ENCODE assay signal across 16 cellular contexts in the genomic region with DNA sequence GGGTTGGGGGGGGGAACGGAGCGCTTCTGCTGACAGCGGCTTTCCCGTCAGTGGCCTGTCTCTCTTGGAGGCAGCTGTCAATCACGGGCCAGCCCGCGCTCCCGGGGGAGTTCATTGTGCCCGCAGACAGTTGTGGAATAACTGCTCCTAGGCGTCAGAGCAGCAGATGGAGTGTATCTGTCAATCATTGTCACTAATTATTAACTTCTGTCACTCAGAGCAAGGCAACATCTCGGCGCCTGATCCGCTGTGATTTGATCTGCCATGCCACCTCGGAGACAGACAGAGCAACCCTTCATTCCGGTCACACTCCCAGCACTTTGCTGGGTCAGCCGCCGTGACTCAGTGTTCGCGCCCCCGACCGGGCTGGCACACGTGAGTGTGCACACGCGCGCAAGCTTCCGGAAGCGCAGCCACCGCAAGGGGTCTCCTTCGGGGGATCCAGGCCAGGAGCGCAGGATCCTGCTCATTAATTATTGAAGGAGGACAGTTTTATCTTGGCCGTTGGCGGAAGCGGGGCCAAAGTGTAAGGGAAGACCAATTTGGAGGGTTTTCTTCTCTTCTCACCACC.
A peak's percentile ranks its signal among the peaks of the same experiment; 100 is the strongest.
DNase-seq lines count a peak whose midpoint lies in the region; ATAC-seq and TF ChIP-seq lines count a peak whose summit lies in the region.
"Had no signal": no experiment of that assay in that cellular context is flagged by ENCODE, and none has a peak within 500 bp of the region (broad histone marks: within the 10 kb centered on the region; RNA-seq: fewer than 3 reads in every experiment).

No MANE protein-coding gene starts in this region.

- H3K4me3 ChIP-seq in left ventricle myocardium inferior: peak overlapping the region; percentile 14
- no peak overlapping the region for H3K4me3 ChIP-seq in endodermal cell (ENCODE audit: low read length)
- H3K4me3 ChIP-seq in stomach smooth muscle (ENCODE audit: low read length in 2 of 2): peak overlapping the region; percentile 51 to 52
- H3K4me3 ChIP-seq: HAP-1, SK-N-MC, tibial artery had no signal

- H3K27me3 Mint-ChIP-seq in endodermal cell (ENCODE audit: insufficient read depth): peaks cover 63% of the 10 kb centered on the region

- H3K4me1 Mint-ChIP-seq in endodermal cell: peaks cover 12% of the 10 kb centered on the region

- H3K27ac Mint-ChIP-seq in endodermal cell: no peak overlapping the region

- H3K27me3 ChIP-seq in left ventricle myocardium inferior (ENCODE audit: low read depth): peaks cover 100% of the 10 kb centered on the region
- peaks cover 72% of the 10 kb centered on the region for H3K27me3 ChIP-seq in endodermal cell (ENCODE audit: control insufficient read depth, insufficient read depth, low read length, poor library complexity, severe bottlenecking)
- H3K27me3 ChIP-seq in stomach smooth muscle (ENCODE audit: control insufficient read depth in 1 of 2, insufficient read depth in 2 of 2, low read length in 2 of 2): peaks cover 34 to 48% of the 10 kb centered on the region in 2 donors

- intact Hi-C loops in left ventricle myocardium inferior (cut with micrococcal nuclease) (no loop called here), cardiac septum (cut with DNase I) (no loop called here)

- no peak overlapping the region for H3K9ac ChIP-seq in endodermal cell (ENCODE audit: extremely low read depth, low read length, poor library complexity, severe bottlenecking)
- H3K9ac ChIP-seq in stomach smooth muscle (ENCODE audit: low read length in 2 of 2): no peak overlapping the region

- no peaks in the 10 kb centered on the region for H3K9me3 ChIP-seq in left ventricle myocardium inferior (replicated peaks)
- H3K9me3 ChIP-seq in endodermal cell (ENCODE audit: control insufficient read depth, low read length): no peaks in the 10 kb centered on the region
- no peaks in the 10 kb centered on the region for H3K9me3 ChIP-seq in stomach smooth muscle (ENCODE audit: control insufficient read depth in 2 of 2, low read length in 2 of 2)
- H3K9me3 ChIP-seq: HAP-1, tibial artery had no signal

- 75 to 76% methylated on average over 25 to 33 of the region's 33 CpGs for WGBS in endodermal cell (ENCODE audit: insufficient coverage in 1 of 2, insufficient read length in 1 of 2), 2 experiments

- no peak for ATAC-seq in HG02763 (IDR thresholded peaks at IDR 0.05; ENCODE audit: unreplicated experiment)
- ATAC-seq in GM19463 (IDR thresholded peaks at IDR 0.05; ENCODE audit: unreplicated experiment): no peak

- peaks cover 7% of the 10 kb centered on the region for H3K4me1 ChIP-seq in left ventricle myocardium inferior
- peaks cover 3% of the 10 kb centered on the region for H3K4me1 ChIP-seq in endodermal cell (ENCODE audit: control insufficient read depth, insufficient read depth, low read length)
- peaks cover 9% of the 10 kb centered on the region for H3K4me1 ChIP-seq in stomach smooth muscle (ENCODE audit: control insufficient read depth, insufficient read depth, low read length)
- H3K4me1 ChIP-seq: HAP-1, tibial artery had no signal

- H3K36me3 ChIP-seq in left ventricle myocardium inferior: no peaks in the 10 kb centered on the region
- H3K36me3 ChIP-seq in endodermal cell (ENCODE audit: control insufficient read depth, insufficient read depth, low read length): no peaks in the 10 kb centered on the region
- H3K36me3 ChIP-seq in stomach smooth muscle (ENCODE audit: control insufficient read depth in 2 of 2, insufficient read depth in 2 of 2, low read length in 2 of 2): no peaks in the 10 kb centered on the region
- H3K36me3 ChIP-seq: HAP-1, tibial artery had no signal

- H3K4me3 Mint-ChIP-seq in endodermal cell: no peak overlapping the region

- no peak overlapping the region for H3K27ac ChIP-seq in left ventricle myocardium inferior (replicated peaks)
- peak overlapping the region; percentile 51 for H3K27ac ChIP-seq in endodermal cell (ENCODE audit: low read depth, low read length)
- no peak overlapping the region for H3K27ac ChIP-seq in stomach smooth muscle (ENCODE audit: low read length)
- H3K27ac ChIP-seq: SK-N-MC, tibial artery had no signal

- H3K9me3 Mint-ChIP-seq in endodermal cell: no peaks in the 10 kb centered on the region

- no peaks in the 10 kb centered on the region for H3K36me3 Mint-ChIP-seq in endodermal cell (ENCODE audit: low read depth)
- H3K36me3 Mint-ChIP-seq: brain had no signal

- TF ChIP-seq CTCF in left ventricle myocardium inferior (IDR thresholded peaks at IDR 0.05; ENCODE audit: borderline replicate concordance): no peak
- no peak for TF ChIP-seq CTCF in endodermal cell (conservative IDR thresholded peaks at IDR 0.05)

- no peak for DNase-seq in left ventricle myocardium inferior
- no peak for DNase-seq in cardiac septum (ENCODE audit: low spot score)
- peak; percentile 45 for DNase-seq in NCI-H1105 treated with DMSO at 0.1 percent for 48 hours (lab: John Stamatoyannopoulos, UW)
- no peak for DNase-seq in endodermal cell
- no peak for DNase-seq in EL
- DNase-seq: activated CD4-positive, alpha-beta T cell treated with anti-CD3 and anti-CD28 coated beads for 1 hour; Karpas-422; mammary epithelial cell; NCI-H510A; tibial artery had no signal
